In the genomic region with DNA sequence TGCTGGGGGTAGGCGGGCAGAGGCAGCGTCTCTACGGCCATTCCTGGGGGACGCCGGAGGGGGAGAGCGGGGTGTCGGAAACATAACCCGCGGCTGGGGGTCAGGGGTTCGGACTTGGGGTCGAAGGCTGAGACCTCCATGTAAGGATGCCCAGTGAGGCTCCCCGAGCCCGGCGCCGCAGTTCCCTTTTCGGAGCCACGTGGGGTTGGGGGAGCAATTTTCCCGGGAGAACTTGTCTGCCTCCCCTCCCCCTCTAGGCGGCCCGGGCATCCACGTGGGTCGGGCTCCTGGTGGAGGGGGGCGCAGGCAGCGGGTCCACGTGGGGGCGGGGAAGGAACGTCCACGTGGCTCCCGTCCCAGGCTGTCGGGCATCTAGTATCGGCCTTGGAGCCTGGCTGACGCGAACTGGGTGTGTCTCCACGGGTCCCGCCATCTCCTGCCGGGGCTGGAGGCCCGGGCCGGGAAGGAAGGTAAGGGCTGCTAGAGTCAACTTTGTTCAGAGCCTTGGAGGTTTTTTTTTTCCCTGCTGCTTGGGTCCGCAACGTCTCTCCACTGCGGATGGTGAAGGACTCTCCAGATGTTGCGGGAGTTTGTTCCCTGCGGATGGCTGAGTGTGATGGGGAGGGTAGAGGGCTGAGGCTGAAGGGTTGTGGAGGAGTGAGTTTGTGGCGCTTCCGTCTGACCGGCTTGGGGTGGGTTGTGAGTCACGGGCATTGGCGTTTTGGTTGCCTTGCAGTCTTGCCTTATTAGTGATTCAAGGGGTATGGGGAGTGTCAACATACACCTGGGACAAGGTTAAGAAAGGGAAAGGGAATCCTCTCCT, we compare ENCODE assay signal across 8 cellular contexts. TPM values are rescaled to one million over a fixed set of nuclear protein-coding genes. Genes with fewer than 3 reads are reported as not detected.
A peak's percentile ranks its signal among the peaks of the same experiment; 100 is the strongest.
DNase-seq lines count a peak whose midpoint lies in the region; ATAC-seq and TF ChIP-seq lines count a peak whose summit lies in the region.

No MANE protein-coding gene starts in this region.

- H4K20me1 ChIP-seq in BLaER1 (peaks cover 49% of the 10 kb centered on the region), GM23338 (replicated peaks; ENCODE audit: insufficient read depth) (peaks cover 45% of the 10 kb centered on the region)

- ATAC-seq in GM23338 (peak; percentile 39), esophagus mucosa (peak; percentile 61), HG03342 (IDR thresholded peaks at IDR 0.05; ENCODE audit: unreplicated experiment) (no peak)

- H3K4me1 ChIP-seq in BLaER1 (peaks cover 39% of the 10 kb centered on the region), GM23338 (ENCODE audit: insufficient read depth) (peaks cover 24% of the 10 kb centered on the region), mucosa of rectum (ENCODE audit: control insufficient read depth in 2 of 2, insufficient read depth in 2 of 2, low read length in 2 of 2) (peaks cover 14 to 16% of the 10 kb centered on the region in 2 donors)

- DNase-seq in GM23338 (ENCODE audit: low spot score) (peak; percentile 69), NCI-H69 (lab: John Stamatoyannopoulos, UW) (peak; percentile 76), activated T-cell treated with anti-CD3 and anti-CD28 coated beads for 1 hour (ENCODE audit: low read depth) (peak; percentile 30)
- peak; percentile 53 to 65 for DNase-seq in stimulated activated CD8-positive, alpha-beta memory T cell treated with anti-CD3 and anti-CD28 coated beads, Interleukin-7, amount 100 ng/mL, for 4 hours (ENCODE audit: low read depth in 2 of 2)

- H3K9me3 ChIP-seq in BLaER1 = no peaks in the 10 kb centered on the region
- H3K9me3 ChIP-seq in mucosa of rectum (ENCODE audit: control insufficient read depth in 2 of 2, low read length in 2 of 2) = no peaks in the 10 kb centered on the region

- H3K27ac Mint-ChIP-seq in GM23338 = peak overlapping the region; percentile 99

- H3K9me2 ChIP-seq in GM23338 (ENCODE audit: insufficient read depth) = no peaks in the 10 kb centered on the region

- H3K4me2 ChIP-seq in BLaER1 (peak overlapping the region; percentile 90), GM23338 (peak overlapping the region; percentile 99)

- H3K27me3 Mint-ChIP-seq in GM23338 (ENCODE audit: insufficient read depth, low read depth, poor library complexity) = peaks cover 15% of the 10 kb centered on the region

- peaks cover 32% of the 10 kb centered on the region for H3K36me3 Mint-ChIP-seq in GM23338 (ENCODE audit: low read depth)

- H3K27me3 ChIP-seq in BLaER1 (no peaks in the 10 kb centered on the region), GM23338 (ENCODE audit: insufficient read depth) (no peaks in the 10 kb centered on the region), mucosa of rectum (ENCODE audit: control insufficient read depth in 2 of 2, insufficient read depth in 2 of 2, low read length in 2 of 2) (no peaks in the 10 kb centered on the region)

- TF ChIP-seq CTCF in GM23338 (conservative IDR thresholded peaks at IDR 0.05; ENCODE audit: low read depth in 2 of 2) = no peak

- H3K9ac ChIP-seq in BLaER1 (peak overlapping the region; percentile 96), mucosa of rectum (ENCODE audit: low read depth in 1 of 2, low read length in 2 of 2) (peak overlapping the region; percentile 75 to 87)

- no peak overlapping the region for H2AFZ ChIP-seq in GM23338

- H3K9me3 Mint-ChIP-seq in GM23338 = no peaks in the 10 kb centered on the region

- H3K4me3 ChIP-seq in BLaER1 (peak overlapping the region; percentile 97), GM23338 (peak overlapping the region; percentile 99), mucosa of rectum (ENCODE audit: low read length in 2 of 2) (peak overlapping the region; percentile 75 to 98)

- H3K4me1 Mint-ChIP-seq in GM23338 = peaks cover 23% of the 10 kb centered on the region

- peaks cover 57% of the 10 kb centered on the region for H3K79me2 ChIP-seq in GM23338 (replicated peaks; ENCODE audit: insufficient read depth)

- H3K27ac ChIP-seq in BLaER1 (peak overlapping the region; percentile 99), GM23338 (ENCODE audit: low read depth) (peak overlapping the region; percentile 85), mucosa of rectum (ENCODE audit: low read depth in 2 of 2, low read length in 2 of 2) (peak overlapping the region; percentile 75 to 87)

- peak overlapping the region; percentile 94 for H3K4me3 Mint-ChIP-seq in GM23338

- H3K36me3 ChIP-seq in BLaER1 = peaks cover 27% of the 10 kb centered on the region
- peaks cover 11% of the 10 kb centered on the region for H3K36me3 ChIP-seq in GM23338 (ENCODE audit: insufficient read depth)
- H3K36me3 ChIP-seq in mucosa of rectum (ENCODE audit: control insufficient read depth in 2 of 2, insufficient read depth in 2 of 2, low read length in 2 of 2) = peaks cover 10% of the 10 kb centered on the region in 2 donors

- 0 out of 2 replicates have a peak, but pooled peaks cover 7% of the 10 kb centered on the region for H3F3A ChIP-seq in GM23338 (replicated peaks; ENCODE audit: low read depth)

TF ChIP-seq in GM23338, 12 proteins besides CTCF, POLR2A, EP300 and RAD21:
- TF ChIP-seq EZH2phosphoT487 (IDR thresholded peaks at IDR 0.05; ENCODE audit: unreplicated experiment) (no peak), STAT1 (IDR thresholded peaks at IDR 0.05; ENCODE audit: unreplicated experiment) (no peak), POLR2AphosphoS5 (IDR thresholded peaks at IDR 0.05; ENCODE audit: low read depth) (no peak; the same call in 1 of the 2 replicates), CREB1 (CRISPR knock-in tag; IDR thresholded peaks at IDR 0.05; ENCODE audit: low read depth) (0 out of 2 replicates have a peak, but pooled peaks have one; percentile 51)
TF ChIP-seq in GM23338: peak in this region for 1.

RNA-seq across cellular contexts. Expression of gene PPRC1, which starts 0.7 kb away (rescaled TPM):
- total RNA-seq in GM23338 (2014; rRNA removed; shearing (Covaris generic)) = 67.5 and 70.1 TPM in 2 replicates
- 41.1 and 43.2 TPM in 2 replicates for polyA plus RNA-seq in GM23338 (2016; fragmentation: Nextera tagmentation; extraction: Ambion mirVana)
- total RNA-seq in esophagus mucosa = 27.4 TPM

RNA-seq across cellular contexts. Expression of gene LDB1, which starts 13.4 kb away (rescaled TPM):
- total RNA-seq in GM23338 (2014; rRNA removed; shearing (Covaris generic)) = 52.9 and 69.3 TPM in 2 replicates
- polyA plus RNA-seq in GM23338 (2016; fragmentation: Nextera tagmentation; extraction: Ambion mirVana) = 16.3 and 19.4 TPM in 2 replicates
- 28.9 TPM for total RNA-seq in esophagus mucosa

RNA-seq across cellular contexts. Expression of gene NOLC1, which starts 18.6 kb away (rescaled TPM):
- total RNA-seq in GM23338 (2014; rRNA removed; shearing (Covaris generic)) = 145 and 178 TPM in 2 replicates
- polyA plus RNA-seq in GM23338 (2016; fragmentation: Nextera tagmentation; extraction: Ambion mirVana) = 118 and 126 TPM in 2 replicates
- total RNA-seq in esophagus mucosa = 57.5 TPM
